Comparison of ENCODE assay signal across 5 cellular contexts in the genomic region with DNA sequence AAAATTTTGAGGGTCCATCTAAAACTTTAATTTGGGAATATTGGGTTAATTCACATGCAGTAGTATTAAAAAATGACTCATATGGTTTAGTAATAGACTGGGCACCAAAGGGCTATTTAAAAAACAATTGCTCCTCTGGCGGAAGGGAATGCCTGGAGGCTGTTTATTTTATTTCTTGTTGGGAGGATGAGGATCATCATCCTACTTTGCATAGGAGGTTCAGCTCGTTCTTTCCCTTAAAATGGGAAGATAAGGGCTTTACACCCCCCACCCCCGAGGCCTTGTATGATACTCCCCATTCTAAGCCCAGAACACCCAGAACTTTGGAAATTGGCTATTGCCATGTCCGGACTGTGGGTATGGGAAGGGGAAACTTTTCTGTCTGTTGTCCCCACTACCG. TPM values are rescaled to one million over a fixed set of nuclear protein-coding genes. Genes with fewer than 3 reads are reported as not detected.
"Had no signal": no experiment of that assay in that cellular context is flagged by ENCODE, and none has a peak within 500 bp of the region (broad histone marks: within the 10 kb centered on the region; RNA-seq: fewer than 3 reads in every experiment).

No MANE protein-coding gene starts in this region.

RNA-seq across cellular contexts. Expression of gene ALDH3B2, which starts 29.3 kb away (rescaled TPM):
- total RNA-seq: K562, Right ventricle myocardium inferior, SJCRH30, T-helper 17 cell had no signal
- polyA plus RNA-seq: IgD-negative memory B cell, K562 had no signal

RNA-seq across cellular contexts. Expression of gene ACY3, which starts 53.2 kb away (rescaled TPM):
- total RNA-seq: K562, Right ventricle myocardium inferior had no signal
- polyA plus RNA-seq: K562 had no signal
